In genomic region chr1:45348020-45348419, GRCh38 we compare ENCODE assay signal across 11 cellular contexts. TPM values are rescaled to one million over a fixed set of nuclear protein-coding genes. Genes with fewer than 3 reads are reported as not detected.
DNase-seq lines count a peak whose midpoint lies in the region; ATAC-seq, FAIRE-seq and TF ChIP-seq lines count a peak whose summit lies in the region.
"Had no signal": no experiment of that assay in that cellular context is flagged by ENCODE, and none has a peak within 500 bp of the region (broad histone marks: within the 10 kb centered on the region; RNA-seq: fewer than 3 reads in every experiment).

No MANE protein-coding gene starts in this region.

- in situ Hi-C loops in mammary epithelial cell (cut with MboI; ENCODE audit: low sequenced_read_pairs in 2 of 2): loop anchor here (5.0 to 10.0 kb wide), 2 partner anchors 144 to 227 kb away; partner anchors contain the start of gene TESK2 (in 1 of the 2)

- no TSS peak for BruUV-seq in mammary epithelial cell (replicated peaks; lab: Mats Ljungman, UMichigan)

- TF ChIP-seq CTCF in cardiac muscle cell (IDR thresholded peaks at IDR 0.05; ENCODE audit: low read depth, low read length) (no peak), mammary epithelial cell (conservative IDR thresholded peaks at IDR 0.05 in 1 of 2, IDR thresholded peaks at IDR 0.05 in 1 of 2; ENCODE audit: extremely low read depth in 1 of 2, insufficient read depth in 1 of 2, low read depth in 1 of 2, low read length in 2 of 2) (no peak), upper lobe of left lung (IDR thresholded peaks at IDR 0.05) (no peak)

- H3K36me3 ChIP-seq in cardiac muscle cell (peaks cover 2% of the 10 kb centered on the region), mammary epithelial cell (ENCODE audit: insufficient read depth, low read length) (peaks cover 8% of the 10 kb centered on the region), muscle layer of colon (ENCODE audit: insufficient read depth, low read length) (peaks cover 19% of the 10 kb centered on the region), upper lobe of left lung (peaks cover 11 to 25% (median 23%) of the 10 kb centered on the region in 4 donors)

- peak overlapping the region; percentile 2 for H3K4me2 ChIP-seq in mammary epithelial cell (ENCODE audit: insufficient read depth, low read depth, low read length)

- CTCF ChIA-PET in mammary epithelial cell (lab: Charles Lee; ENCODE audit: low non-redundant PET): no interaction called here

- intact Hi-C loops in left ventricle myocardium superior (cut with micrococcal nuclease): no loop called here
- intact Hi-C loops in mammary epithelial cell (cut with micrococcal nuclease): no loop called here

- H3K9ac ChIP-seq in mammary epithelial cell (ENCODE audit: insufficient read depth, low read length): no peak overlapping the region
- H3K9ac ChIP-seq in muscle layer of colon (ENCODE audit: low read length): no peak overlapping the region

- TF ChIP-seq POLR2A in upper lobe of left lung (IDR thresholded peaks at IDR 0.05): no peak
- TF ChIP-seq POLR2A in GM12892 (IDR thresholded peaks at IDR 0.05; ENCODE audit: low read depth, low read length): no peak; the same call in 1 of the 2 replicates

- H3K4me1 ChIP-seq in cardiac muscle cell (ENCODE audit: low read depth): peaks cover 16% of the 10 kb centered on the region
- H3K4me1 ChIP-seq in mammary epithelial cell (ENCODE audit: insufficient read depth, low read length): peaks cover 21% of the 10 kb centered on the region
- H3K4me1 ChIP-seq in muscle layer of colon (ENCODE audit: insufficient read depth, low read length): peaks cover 22% of the 10 kb centered on the region
- peaks cover 17 to 20% (median 18%) of the 10 kb centered on the region in 4 donors for H3K4me1 ChIP-seq in upper lobe of left lung

- FAIRE-seq in GM12892 (lab: Jason Lieb, UNC): no peak
- FAIRE-seq: G401.6 had no signal

- H3K27me3 ChIP-seq in cardiac muscle cell (no peaks in the 10 kb centered on the region), mammary epithelial cell (ENCODE audit: insufficient read depth, low read length) (no peaks in the 10 kb centered on the region), muscle layer of colon (ENCODE audit: control insufficient read depth in 1 of 2, insufficient read depth in 2 of 2, low read length in 2 of 2) (no peaks in the 10 kb centered on the region), upper lobe of left lung (no peaks in the 10 kb centered on the region)

- H3K79me2 ChIP-seq in mammary epithelial cell (ENCODE audit: insufficient read depth, low read length): peaks cover 6% of the 10 kb centered on the region

- no peak for TF ChIP-seq EP300 in upper lobe of left lung (IDR thresholded peaks at IDR 0.05)

- DNase-seq in cardiac muscle cell (ENCODE audit: low read depth in 1 of 2, low spot score in 1 of 2) (no peak), left ventricle myocardium superior (no peak), mammary epithelial cell (peak; percentile 17), upper lobe of left lung (no peak), GM12892 (ENCODE audit: insufficient read length) (no peak)
- no peak for DNase-seq in activated T-cell treated with anti-CD3 and anti-CD28 coated beads, Interleukin-2, amount 50 U/mL, for 1 hour
- DNase-seq in stimulated activated CD4-positive, alpha-beta T cell treated with anti-CD3 and anti-CD28 coated beads, Interleukin-4, amount 100 ng/mL, for 4 hours: no peak
- DNase-seq: NCI-H1694; NK-92 treated with Interleukin-12 subunit alpha and Interleukin-12 subunit beta, amount 100 ng/mL, for 24 hours had no signal

- H3K9me3 ChIP-seq in cardiac muscle cell (ENCODE audit: low read depth) (no peaks in the 10 kb centered on the region), mammary epithelial cell (replicated peaks; ENCODE audit: insufficient read depth, low read length) (no peaks in the 10 kb centered on the region), muscle layer of colon (ENCODE audit: low read length) (no peaks in the 10 kb centered on the region), upper lobe of left lung (no peaks in the 10 kb centered on the region)

- H3K27ac ChIP-seq in cardiac muscle cell (peak overlapping the region; percentile 54), mammary epithelial cell (ENCODE audit: insufficient read depth, low read depth, low read length) (no peak overlapping the region), muscle layer of colon (ENCODE audit: low read depth, low read length) (peak overlapping the region; percentile 41), upper lobe of left lung (peak overlapping the region; percentile 10 to 74 (median 64))

- H4K20me1 ChIP-seq in mammary epithelial cell (ENCODE audit: insufficient read depth, low read length): no peaks in the 10 kb centered on the region

- WGBS in mammary epithelial cell (ENCODE audit: low coverage, missing lambda C conversion rate): 100% methylated on average over 1 of the region's 2 CpGs
- 91 to 100% methylated on average over 2 of the region's 2 CpGs for WGBS in upper lobe of left lung, 2 donors

- H3K4me3 ChIP-seq in cardiac muscle cell (no peak overlapping the region), mammary epithelial cell (replicated peaks in 1 of 3; ENCODE audit: insufficient read depth in 1 of 3, low read depth in 2 of 3, low read length in 3 of 3) (no peak overlapping the region), muscle layer of colon (ENCODE audit: low read depth in 1 of 2, low read length in 2 of 2) (no peak overlapping the region), upper lobe of left lung (no peak overlapping the region)

- no peak overlapping the region for H2AFZ ChIP-seq in mammary epithelial cell (ENCODE audit: low read depth, low read length)

- ATAC-seq in left ventricle myocardium superior (no peak), upper lobe of left lung (ENCODE audit: low FRiP score in 2 of 2) (peak in 1 of 2 donors; percentile 20)

- dilution Hi-C loops in mammary epithelial cell (cut with HindIII; ENCODE audit: low sequenced_read_pairs): no loop called here

RNA-seq across cellular contexts. Expression of gene MUTYH, which starts 7.8 kb away (rescaled TPM):
- total RNA-seq in cardiac muscle cell (25.8 and 35.6 TPM in 2 replicates), left ventricle myocardium superior (7.7 TPM), mammary epithelial cell (10 to 100 TPM in 1 of 2 donors, 1 to 10 TPM in 1; 9.8 to 24.8 TPM), upper lobe of left lung (100 to 1,000 TPM in 1 of 6 donors, 10 to 100 TPM in 5; 10.3 to 105 (median 24.5) TPM)
- polyA plus RNA-seq in cardiac muscle cell (27.1 and 31.0 TPM in 2 replicates), mammary epithelial cell (15.2 TPM)
- polyA minus RNA-seq in mammary epithelial cell: 33.6 TPM
- polyA plus RNA-seq in GM12892 (2012; ENCODE audit: missing spikeins): 18.9 TPM

RNA-seq across cellular contexts. Expression of gene TOE1, which starts 8.1 kb away (rescaled TPM):
- total RNA-seq in cardiac muscle cell (9.1 and 15.5 TPM in 2 replicates), left ventricle myocardium superior (3.5 TPM), mammary epithelial cell (10 to 100 TPM in 1 of 2 donors, 1 to 10 TPM in 1; 9.0 to 12.8 TPM), upper lobe of left lung (10 to 100 TPM in 2 of 6 donors, 1 to 10 TPM in 4; 5.4 to 16.6 (median 9.1) TPM)
- polyA plus RNA-seq in cardiac muscle cell (8.6 and 13.4 TPM in 2 replicates), mammary epithelial cell (31.7 TPM)
- 19.5 TPM for polyA minus RNA-seq in mammary epithelial cell
- polyA plus RNA-seq in GM12892 (2012; ENCODE audit: missing spikeins): 11.9 TPM

RNA-seq across cellular contexts. Expression of gene HPDL, which starts 21.3 kb away (rescaled TPM):
- total RNA-seq in cardiac muscle cell (1.4 and 3.3 TPM in 2 replicates), left ventricle myocardium superior (not detected), mammary epithelial cell (under 1 TPM; 0.33 to 0.66 TPM), upper lobe of left lung (1 to 10 TPM in 1 of 6 donors, under 1 TPM in 2, not detected in 3; 0.30 to 1.3 (median 0.37) TPM)
- polyA plus RNA-seq in cardiac muscle cell (1.3 and 4.7 TPM in 2 replicates), mammary epithelial cell (0.76 TPM)
- polyA minus RNA-seq in mammary epithelial cell: not detected
- 9.8 TPM for polyA plus RNA-seq in GM12892 (2012; ENCODE audit: missing spikeins)
